ENCODE assay signal across 8 cellular contexts in genomic region chr9:31799953-31800609, GRCh38.
DNase-seq lines count a peak whose midpoint lies in the region; ATAC-seq and TF ChIP-seq lines count a peak whose summit lies in the region.

No MANE protein-coding gene starts in this region.

- H3K27me3 ChIP-seq in dorsolateral prefrontal cortex, result no peaks in the 10 kb centered on the region
- H3K27me3 ChIP-seq in thyroid gland, result no peaks in the 10 kb centered on the region

- no peak overlapping the region for H3K27ac ChIP-seq in dorsolateral prefrontal cortex
- no peak overlapping the region for H3K27ac ChIP-seq in thyroid gland

- H3K27ac Mint-ChIP-seq in natural killer cell, result no peak overlapping the region

- H3K36me3 ChIP-seq in thyroid gland, result no peaks in the 10 kb centered on the region

- peak; percentile 20 for TF ChIP-seq CTCF in GM20000 (IDR thresholded peaks at IDR 0.05; ENCODE audit: extremely low read depth, missing control alignments)
- TF ChIP-seq CTCF in dorsolateral prefrontal cortex (IDR thresholded peaks at IDR 0.05 in 54 of 56, conservative IDR thresholded peaks at IDR 0.05 in 2 of 56; ENCODE audit: low read depth in 1 of 56, partially characterized antibody in 56 of 56), result peak in 30 of 56 donors; percentile 7 to 45 (median 26)
- peak; percentile 74 for TF ChIP-seq CTCF in retinal pigment epithelial cell (conservative IDR thresholded peaks at IDR 0.05; ENCODE audit: low read depth, low read length)
- peak in 3 of 6 experiments; percentile 24 to 30 (median 28) for TF ChIP-seq CTCF in thyroid gland (IDR thresholded peaks at IDR 0.05)
- no peak for TF ChIP-seq CTCF in natural killer cell (IDR thresholded peaks at IDR 0.05)

- H3K36me3 Mint-ChIP-seq in natural killer cell, result no peaks in the 10 kb centered on the region

- no peak for TF ChIP-seq POLR2A in thyroid gland (IDR thresholded peaks at IDR 0.05)

- no peak overlapping the region for H3K4me3 Mint-ChIP-seq in natural killer cell

- no peaks in the 10 kb centered on the region for H3K4me1 Mint-ChIP-seq in natural killer cell

- intact Hi-C loops in dorsolateral prefrontal cortex (cut with DNase I) (loop anchor here in 1 of 2 donors (10.0 kb wide), 1 partner anchor 55 kb away; no protein-coding TSS in a partner anchor), thyroid gland (cut with DNase I) (no loop called here), natural killer cell (cut with micrococcal nuclease) (no loop called here)

- H3K9me3 ChIP-seq in thyroid gland, result no peaks in the 10 kb centered on the region

- 42 to 44% methylated on average over 2 of the region's 2 CpGs for WGBS in thyroid gland, 2 donors

- peak; percentile 38 for DNase-seq in A172 (ENCODE audit: low spot score)
- no peak for DNase-seq in GM20000 (ENCODE audit: low spot score)
- peak; percentile 83 for DNase-seq in NCI-H748 (lab: John Stamatoyannopoulos, UW; ENCODE audit: unreplicated experiment)
- DNase-seq in dorsolateral prefrontal cortex, result no peak
- peak; percentile 32 for DNase-seq in retinal pigment epithelial cell (ENCODE audit: low read depth)
- DNase-seq in thyroid gland, result no peak
- DNase-seq in natural killer cell, result no peak

- peaks cover 2 to 6% of the 10 kb centered on the region in 2 donors for H3K9me3 Mint-ChIP-seq in natural killer cell

- H3K4me3 ChIP-seq in dorsolateral prefrontal cortex (no peak overlapping the region), retinal pigment epithelial cell (ENCODE audit: low read length) (no peak overlapping the region), thyroid gland (replicated peaks in 1 of 3) (no peak overlapping the region)

- H3K27me3 Mint-ChIP-seq in natural killer cell (ENCODE audit: low read depth in 2 of 2), result no peaks in the 10 kb centered on the region

- H3K4me1 ChIP-seq in thyroid gland, result no peaks in the 10 kb centered on the region

- ATAC-seq in GM21576 (IDR thresholded peaks at IDR 0.05; ENCODE audit: unreplicated experiment) (no peak), natural killer cell (no peak)

Comparison
In these comparisons a context has a peak if more than half of its experiments do, and no peak if none do; other contexts are left out.
1. DNase-seq: peak in A172 (single experiment), NCI-H748 (single experiment) and retinal pigment epithelial cell (single experiment); none in GM20000 (single experiment), dorsolateral prefrontal cortex (0 of 10), thyroid gland (0 of 2) and natural killer cell (single experiment).